Comparison of ENCODE assay signal across 8 cellular contexts in the genomic region with DNA sequence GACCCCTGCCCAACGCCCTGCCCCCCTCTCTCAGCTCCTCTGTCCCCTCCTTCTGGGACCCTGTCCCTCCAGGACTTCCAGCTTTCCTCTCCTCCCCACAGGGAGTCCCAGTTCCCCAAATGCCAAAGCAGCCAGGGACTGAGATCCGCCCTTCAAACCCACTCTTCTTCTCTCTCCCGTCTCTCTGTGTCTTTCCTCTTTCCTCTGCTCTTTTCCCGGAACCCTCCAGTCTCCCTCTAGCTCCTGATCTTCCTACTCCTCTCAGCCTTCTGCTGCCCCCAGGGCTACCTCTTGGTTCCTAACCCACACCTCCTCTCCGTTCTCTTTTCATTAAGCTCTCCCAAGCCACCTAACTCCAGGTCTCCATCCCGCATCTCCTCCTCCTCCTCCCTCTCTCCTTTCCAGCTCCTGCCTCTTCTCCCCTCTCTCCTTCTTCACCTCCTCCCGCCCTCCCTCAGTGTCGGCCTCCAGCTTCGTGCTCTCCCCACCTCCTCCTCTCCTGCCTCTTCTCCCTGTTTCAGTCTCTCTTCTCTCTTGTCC. TPM values are rescaled to one million over a fixed set of nuclear protein-coding genes. Genes with fewer than 3 reads are reported as not detected.
A peak's percentile ranks its signal among the peaks of the same experiment; 100 is the strongest.
DNase-seq lines count a peak whose midpoint lies in the region; ATAC-seq, FAIRE-seq and TF ChIP-seq lines count a peak whose summit lies in the region.

A gene (minus strand): TSS at position 536 of the 540 bp plus-strand sequence. CDS start 555 bp downstream, outside the sequence.

- CTCF ChIA-PET in CD4-positive, alpha-beta T cell (lab: Charles Lee): interaction anchor here (0.6 to 2.4 kb wide), 14 partner anchors 8 to 257 kb away, joined by 3 to 19 read pairs (median 4); a partner anchor contains a TSS

- no peak for ATAC-seq in CD4-positive, alpha-beta T cell (ENCODE audit: poor library complexity)
- ATAC-seq in HG02623 (IDR thresholded peaks at IDR 0.05; ENCODE audit: unreplicated experiment): no peak

- peak within 1 kb of the TSS; percentile 29 for H3K9ac ChIP-seq in HUES6 (ENCODE audit: low read length)

- H3K27me3 ChIP-seq in CD4-positive, alpha-beta T cell (ENCODE audit: control insufficient read depth, insufficient read depth, low read length): no peaks in the 10 kb centered on the region
- H3K27me3 ChIP-seq in HUES6 (ENCODE audit: control insufficient read depth, insufficient read depth, low read length) (no peaks in the 10 kb centered on the region), ascending aorta (no peaks in the 10 kb centered on the region), spleen (replicated peaks in 1 of 7) (peaks cover 0 to 5% (median 0%) of the 10 kb centered on the region in 7 donors)

- intact Hi-C loops in CD4-positive, alpha-beta T cell (cut with DNase I, micrococcal nuclease): loop anchor here (1.0 to 5.0 kb wide), 10 partner anchors 7 to 322 kb away; a partner anchor contains a TSS
- intact Hi-C loops in ascending aorta (cut with DNase I) (loop anchor here (1.0 to 10.0 kb wide), 5 partner anchors 30 to 191 kb away; a partner anchor contains a TSS), spleen (cut with DNase I; ENCODE audit: low total_unique reads) (no loop called here)

- H3K36me3 ChIP-seq in HUES6 (ENCODE audit: control insufficient read depth, insufficient read depth, low read length): no peaks in the 10 kb centered on the region
- no peaks in the 10 kb centered on the region for H3K36me3 ChIP-seq in ascending aorta
- H3K36me3 ChIP-seq in spleen: no peaks in the 10 kb centered on the region

- no peak for DNase-seq in CD4-positive, alpha-beta T cell
- DNase-seq in ascending aorta (ENCODE audit: low spot score in 2 of 2) (no peak), islet precursor cell (peak; percentile 69), spleen (peak; percentile 76), GM19239 (ENCODE audit: insufficient read length, low spot score) (no peak)
- DNase-seq in stimulated activated CD4-positive, alpha-beta T cell treated with anti-CD3 and anti-CD28 coated beads, Interleukin-15, amount 100 ng/mL, for 24 hours: no peak

- H3K9me3 Mint-ChIP-seq in CD4-positive, alpha-beta T cell: no peaks in the 10 kb centered on the region

- H3K27ac Mint-ChIP-seq in CD4-positive, alpha-beta T cell: peak within 1 kb of the TSS; percentile 91

- no peak for TF ChIP-seq CTCF in CD4-positive, alpha-beta T cell (IDR thresholded peaks at IDR 0.05)
- TF ChIP-seq CTCF in ascending aorta (IDR thresholded peaks at IDR 0.05): no peak
- no peak for TF ChIP-seq CTCF in spleen (IDR thresholded peaks at IDR 0.05 in 8 of 11, conservative IDR thresholded peaks at IDR 0.05 in 3 of 11)

- no peak for TF ChIP-seq POLR2A in spleen (IDR thresholded peaks at IDR 0.05)

- peak within 1 kb of the TSS; percentile 85 for H3K4me3 Mint-ChIP-seq in CD4-positive, alpha-beta T cell

- FAIRE-seq in GM19239 (lab: Jason Lieb, UNC): no peak

- POLR2A ChIA-PET in CD4-positive, alpha-beta T cell (lab: Charles Lee): interaction anchor here (0.5 to 2.4 kb wide), 26 partner anchors 9 to 347 kb away, joined by 3 to 43 read pairs (median 4); a partner anchor contains a TSS

- peaks cover 54% of the 10 kb centered on the region for H3K4me1 Mint-ChIP-seq in CD4-positive, alpha-beta T cell (ENCODE audit: low read depth)

- no peaks in the 10 kb centered on the region for H3K36me3 Mint-ChIP-seq in CD4-positive, alpha-beta T cell (ENCODE audit: low read depth)

- H3K4me1 ChIP-seq in HUES6 (ENCODE audit: control insufficient read depth, insufficient read depth, low read length): peaks cover 10% of the 10 kb centered on the region; the same call in 1 of the 2 replicates
- peaks cover 0 to 21% of the 10 kb centered on the region in 2 donors for H3K4me1 ChIP-seq in ascending aorta
- peaks cover 16 to 60% (median 41%) of the 10 kb centered on the region in 6 donors for H3K4me1 ChIP-seq in spleen

- peak within 1 kb of the TSS; percentile 96 for H3K27ac ChIP-seq in CD4-positive, alpha-beta T cell (ENCODE audit: low read depth, low read length)
- H3K27ac ChIP-seq in HUES6 (ENCODE audit: low read depth, low read length): peak within 1 kb of the TSS; percentile 68; the same call in 1 of the 2 replicates
- H3K27ac ChIP-seq in ascending aorta: peak within 1 kb of the TSS; percentile 82 to 95
- H3K27ac ChIP-seq in spleen: peak within 1 kb of the TSS; percentile 87 to 96 (median 90)

- H3K9me3 ChIP-seq in CD4-positive, alpha-beta T cell (ENCODE audit: control insufficient read depth, low read length): no peaks in the 10 kb centered on the region
- no peaks in the 10 kb centered on the region for H3K9me3 ChIP-seq in HUES6 (ENCODE audit: control insufficient read depth, insufficient read depth, low read depth, low read length)
- no peaks in the 10 kb centered on the region for H3K9me3 ChIP-seq in ascending aorta
- H3K9me3 ChIP-seq in spleen: no peaks in the 10 kb centered on the region

- no peaks in the 10 kb centered on the region for H3K27me3 Mint-ChIP-seq in CD4-positive, alpha-beta T cell

- peak within 1 kb of the TSS; percentile 71 for H3K4me3 ChIP-seq in HUES6 (ENCODE audit: low read depth, low read length)
- peak within 1 kb of the TSS; percentile 55 to 76 for H3K4me3 ChIP-seq in ascending aorta
- peak within 1 kb of the TSS; percentile 40 to 78 (median 50) for H3K4me3 ChIP-seq in spleen

- 0 to 2% (median 1%) methylated on average over 9 of the region's 9 CpGs for WGBS in spleen, 5 donors

RNA-seq across cellular contexts. Expression of the gene that starts here (rescaled TPM):
- total RNA-seq in CD4-positive, alpha-beta T cell: 10 to 100 TPM; 11.0 to 12.4 TPM
- total RNA-seq in ascending aorta: not detected
- total RNA-seq in spleen: 10 to 100 TPM in 2 of 7 donors, 1 to 10 TPM in 5; 1.9 to 10.7 (median 4.4) TPM
- 10 to 100 TPM in 2 of 3 donors, 1 to 10 TPM in 1; 9.7 to 14.5 (median 10.5) TPM for polyA plus RNA-seq in spleen

Comparison
In these comparisons a context has a peak if more than half of its experiments do, and no peak if none do; other contexts are left out.
1. DNase-seq: peak in islet precursor cell (single experiment) and spleen (single experiment); none in CD4-positive, alpha-beta T cell (0 of 10), ascending aorta (0 of 2), GM19239 (single experiment) and stimulated activated CD4-positive, alpha-beta T cell treated with anti-CD3 and anti-CD28 coated beads, Interleukin-15, amount 100 ng/mL, for 24 hours (single experiment).
2. Peak in every context shown above with its lines, with median percentiles within 50 percentile points of each other: H3K27ac ChIP-seq and H3K4me3 ChIP-seq.